In genomic region chr3:37863949-37864822, GRCh38 we compare ENCODE assay signal across 9 cellular contexts. TPM values are rescaled to one million over a fixed set of nuclear protein-coding genes. Genes with fewer than 3 reads are reported as not detected.
DNase-seq lines count a peak whose midpoint lies in the region; ATAC-seq, FAIRE-seq and TF ChIP-seq lines count a peak whose summit lies in the region.
"Had no signal": no experiment of that assay in that cellular context is flagged by ENCODE, and none has a peak within 500 bp of the region (broad histone marks: within the 10 kb centered on the region; RNA-seq: fewer than 3 reads in every experiment).

No MANE protein-coding gene starts in this region.

- no peaks in the 10 kb centered on the region for H3K27me3 ChIP-seq in gastrocnemius medialis

- TF ChIP-seq POLR2A in gastrocnemius medialis (IDR thresholded peaks at IDR 0.05): no peak

- peaks cover 15 to 19% of the 10 kb centered on the region in 2 donors for H3K4me1 ChIP-seq in gastrocnemius medialis

- no peak for TF ChIP-seq CTCF in gastrocnemius medialis (IDR thresholded peaks at IDR 0.05 in 4 of 5, conservative IDR thresholded peaks at IDR 0.05 in 1 of 5)

- H3K36me3 ChIP-seq in gastrocnemius medialis: no peaks in the 10 kb centered on the region

- no peak for ATAC-seq in gastrocnemius medialis

- intact Hi-C loops in gastrocnemius medialis (cut with DNase I; ENCODE audit: low total_unique reads): no loop called here

- peak overlapping the region; percentile 45 to 76 (median 63) for H3K27ac ChIP-seq in gastrocnemius medialis

- DNase-seq in G401 (ENCODE audit: low spot score) (peak; percentile 89), NCI-H345 treated with DMSO at 0.1 percent for 48 hours (lab: John Stamatoyannopoulos, UW; ENCODE audit: unreplicated experiment) (peak; percentile 63), frontal cortex (ENCODE audit: low spot score in 2 of 2) (no peak), gastrocnemius medialis (no peak), NCI-H1436 (lab: John Stamatoyannopoulos, UW) (no peak), NCI-H1092 (lab: John Stamatoyannopoulos, UW) (no peak), iPS-NIHi7 (ENCODE audit: extremely low spot score) (no peak)
- no peak for DNase-seq in activated naive CD4-positive, alpha-beta T cell treated with anti-CD3 and anti-CD28 coated beads, Interleukin-2, amount 50 U/mL, for 16 hours
- DNase-seq: activated gamma-delta T cell treated with Interleukin-2 at 50 U/mL for 16 hours had no signal

- no peaks in the 10 kb centered on the region for H3K9me3 ChIP-seq in gastrocnemius medialis

- H3K4me3 ChIP-seq in gastrocnemius medialis: peak overlapping the region in 1 of 4 donors; percentile 66

- in situ Hi-C loops in G401 (cut with HindIII; ENCODE audit: low sequenced_read_pairs) (no loop called here), gastrocnemius medialis (cut with MboI; ENCODE audit: low sequenced_read_pairs in 4 of 4) (no loop called here)

- FAIRE-seq in frontal cortex (lab: Jason Lieb, UNC): peak; percentile 63

RNA-seq across cellular contexts. Expression of gene CTDSPL, which starts 2.5 kb away (rescaled TPM):
- total RNA-seq in G401 (2014; rRNA removed; shearing (Covaris generic)): 47.4 and 77.9 TPM in 2 replicates
- total RNA-seq in frontal cortex (15.5 TPM), gastrocnemius medialis (10 to 100 TPM; 12.1 to 23.1 (median 14.6) TPM)

Comparison
In these comparisons a context has a peak if more than half of its experiments do, and no peak if none do; other contexts are left out.
1. DNase-seq: peak in G401 (single experiment) and NCI-H345 treated with DMSO at 0.1 percent for 48 hours (single experiment); none in frontal cortex (0 of 2), gastrocnemius medialis (0 of 2), NCI-H1436 (single experiment), NCI-H1092 (single experiment), iPS-NIHi7 (single experiment) and activated naive CD4-positive, alpha-beta T cell treated with anti-CD3 and anti-CD28 coated beads, Interleukin-2, amount 50 U/mL, for 16 hours (single experiment).